In genomic region chr3:113018461-113019181, GRCh38 we compare ENCODE assay signal across 8 cellular contexts. TPM values are rescaled to one million over a fixed set of nuclear protein-coding genes. Genes with fewer than 3 reads are reported as not detected.
A peak's percentile ranks its signal among the peaks of the same experiment; 100 is the strongest.
DNase-seq lines count a peak whose midpoint lies in the region; ATAC-seq and TF ChIP-seq lines count a peak whose summit lies in the region.

No MANE protein-coding gene starts in this region.

- H3K9me3 ChIP-seq in AG04450 (ENCODE audit: control insufficient read depth, insufficient read depth, low read length) (peaks cover 3% of the 10 kb centered on the region; the same call in 1 of the 2 replicates), SK-N-MC (ENCODE audit: low read depth, low read length) (no peaks in the 10 kb centered on the region), endodermal cell (ENCODE audit: control insufficient read depth, low read length) (no peaks in the 10 kb centered on the region)

- CTCF ChIA-PET in AG04450 (lab: Charles Lee), result interaction anchor here (0.6 to 1.4 kb wide), 5 partner anchors 16 to 436 kb away, joined by 3 to 8 read pairs (median 3); no protein-coding TSS in a partner anchor

- POLR2A ChIA-PET in AG04450 (lab: Yijun Ruan, JAX), result interaction anchor here (1.0 to 1.8 kb wide), 4 partner anchors 8 to 497 kb away, joined by 4 to 6 read pairs (median 4); partner anchors contain the start of genes GTPBP8 and SPICE1

- peak overlapping the region; percentile 85 for H3K4me3 ChIP-seq in AG04450 (ENCODE audit: low read depth, low read length)
- peak overlapping the region; percentile 86 for H3K4me3 ChIP-seq in SK-N-MC
- H3K4me3 ChIP-seq in endodermal cell (ENCODE audit: low read length), result peak overlapping the region; percentile 100

- H3K27me3 Mint-ChIP-seq in endodermal cell (ENCODE audit: insufficient read depth), result no peaks in the 10 kb centered on the region
- H3K27me3 Mint-ChIP-seq in natural killer cell treated with Interleukin-12 subunit alpha and Interleukin-12 subunit beta and Interleukin-15 and Interleukin-18, amount 100 ng/mL, for 72 hours, result no peaks in the 10 kb centered on the region

- H3K9me3 Mint-ChIP-seq in endodermal cell, result no peaks in the 10 kb centered on the region
- no peaks in the 10 kb centered on the region for H3K9me3 Mint-ChIP-seq in natural killer cell treated with Interleukin-12 subunit alpha and Interleukin-12 subunit beta and Interleukin-15 and Interleukin-18, amount 100 ng/mL, for 72 hours

- H3K4me1 Mint-ChIP-seq in endodermal cell, result peaks cover 13% of the 10 kb centered on the region
- peaks cover 45% of the 10 kb centered on the region in 2 donors for H3K4me1 Mint-ChIP-seq in natural killer cell treated with Interleukin-12 subunit alpha and Interleukin-12 subunit beta and Interleukin-15 and Interleukin-18, amount 100 ng/mL, for 72 hours (ENCODE audit: low read depth in 2 of 2)

- H3K4me3 Mint-ChIP-seq in endodermal cell, result peak overlapping the region; percentile 95
- peak overlapping the region; percentile 88 for H3K4me3 Mint-ChIP-seq in natural killer cell treated with Interleukin-12 subunit alpha and Interleukin-12 subunit beta and Interleukin-15 and Interleukin-18, amount 100 ng/mL, for 72 hours

- H3K4me1 ChIP-seq in endodermal cell (ENCODE audit: control insufficient read depth, insufficient read depth, low read length), result peaks cover 4% of the 10 kb centered on the region

- H3K36me3 ChIP-seq in SK-N-MC (ENCODE audit: insufficient read depth, low read length), result peaks cover 41% of the 10 kb centered on the region
- H3K36me3 ChIP-seq in endodermal cell (ENCODE audit: control insufficient read depth, insufficient read depth, low read length), result peaks cover 35% of the 10 kb centered on the region

- H3K27me3 ChIP-seq in AG04450 (ENCODE audit: control insufficient read depth, insufficient read depth, low read length) (no peaks in the 10 kb centered on the region), endodermal cell (ENCODE audit: control insufficient read depth, insufficient read depth, low read length, poor library complexity, severe bottlenecking) (no peaks in the 10 kb centered on the region)

- DNase-seq in AG04450 (ENCODE audit: low read depth, low spot score) (no peak), SK-N-MC (ENCODE audit: low read depth, low spot score) (peak; percentile 22), endodermal cell (no peak), cerebellar cortex (ENCODE audit: low spot score) (no peak), NCI-H82 treated with DMSO at 0.1 percent for 48 hours (lab: John Stamatoyannopoulos, UW; ENCODE audit: unreplicated experiment) (no peak)
- DNase-seq in natural killer cell treated with Interleukin-12 subunit alpha and Interleukin-12 subunit beta and Interleukin-15 and Interleukin-18, amount 100 ng/mL, for 72 hours (ENCODE audit: low spot score), result no peak

- TF ChIP-seq CTCF in AG04450 (IDR thresholded peaks at IDR 0.05; ENCODE audit: low read depth, low read length) (no peak), endodermal cell (conservative IDR thresholded peaks at IDR 0.05) (no peak)

- WGBS in endodermal cell (ENCODE audit: insufficient coverage in 1 of 2, insufficient read length in 1 of 2), 2 experiments, result 17 to 24% methylated on average over 5 to 14 of the region's 14 CpGs

- peak; percentile 25 for TF ChIP-seq POLR2A in GM19099 (IDR thresholded peaks at IDR 0.05; ENCODE audit: extremely low read depth, insufficient read length, low read depth)

- H3K27ac Mint-ChIP-seq in endodermal cell, result peak overlapping the region; percentile 97
- peak overlapping the region; percentile 91 to 92 for H3K27ac Mint-ChIP-seq in natural killer cell treated with Interleukin-12 subunit alpha and Interleukin-12 subunit beta and Interleukin-15 and Interleukin-18, amount 100 ng/mL, for 72 hours

- peak overlapping the region; percentile 91 for H3K27ac ChIP-seq in AG04450 (ENCODE audit: low read depth, low read length)
- H3K27ac ChIP-seq in SK-N-MC, result peak overlapping the region; percentile 82
- H3K27ac ChIP-seq in endodermal cell (ENCODE audit: low read depth, low read length), result peak overlapping the region; percentile 92

- no peak for ATAC-seq in natural killer cell treated with Interleukin-12 subunit alpha and Interleukin-12 subunit beta and Interleukin-15 and Interleukin-18, amount 100 ng/mL, for 72 hours
- no peak for ATAC-seq in HG02870 (IDR thresholded peaks at IDR 0.05; ENCODE audit: unreplicated experiment)

- H3K9ac ChIP-seq in SK-N-MC (ENCODE audit: insufficient read length) (peak overlapping the region; percentile 78), endodermal cell (ENCODE audit: extremely low read depth, low read length, poor library complexity, severe bottlenecking) (peak overlapping the region; percentile 92)

- H3K36me3 Mint-ChIP-seq in endodermal cell (ENCODE audit: low read depth), result peaks cover 27% of the 10 kb centered on the region
- peaks cover 31% of the 10 kb centered on the region for H3K36me3 Mint-ChIP-seq in natural killer cell treated with Interleukin-12 subunit alpha and Interleukin-12 subunit beta and Interleukin-15 and Interleukin-18, amount 100 ng/mL, for 72 hours

RNA-seq across cellular contexts. Expression of gene GTPBP8, which starts 27.8 kb away (rescaled TPM):
- polyA plus RNA-seq in AG04450 (2011; rRNA removed), result 14.9 and 17.3 TPM in 2 replicates
- 17.5 and 23.3 TPM in 2 replicates for polyA minus RNA-seq in AG04450 (2011; rRNA and poly(A)+ RNA removed)
- 10 to 100 TPM; 23.9 to 35.5 TPM for total RNA-seq in endodermal cell
- 28.6 TPM for polyA plus RNA-seq in endodermal cell (2013, experiment 1 of 2)
- polyA plus RNA-seq in endodermal cell (2013, experiment 2 of 2), result 27.7 TPM
- 10 to 100 TPM; 41.5 to 43.2 TPM for total RNA-seq in natural killer cell treated with Interleukin-12 subunit alpha and Interleukin-12 subunit beta and Interleukin-15 and Interleukin-18, amount 100 ng/mL, for 72 hours

RNA-seq across cellular contexts. Expression of gene CD200R1, which starts 43.7 kb away (rescaled TPM):
- not detected in 2 replicates for polyA plus RNA-seq in AG04450 (2011; rRNA removed)
- polyA minus RNA-seq in AG04450 (2011; rRNA and poly(A)+ RNA removed), result not detected in 2 replicates
- 1 to 10 TPM in 1 of 2 donors, not detected in 1; 1.1 TPM for total RNA-seq in endodermal cell
- polyA plus RNA-seq in endodermal cell (2013, experiment 1 of 2), result 0.11 TPM
- polyA plus RNA-seq in endodermal cell (2013, experiment 2 of 2), result not detected
- 1 to 10 TPM; 3.7 to 8.3 TPM for total RNA-seq in natural killer cell treated with Interleukin-12 subunit alpha and Interleukin-12 subunit beta and Interleukin-15 and Interleukin-18, amount 100 ng/mL, for 72 hours
